ENCODE assay signal across 27 cellular contexts in the genomic region with DNA sequence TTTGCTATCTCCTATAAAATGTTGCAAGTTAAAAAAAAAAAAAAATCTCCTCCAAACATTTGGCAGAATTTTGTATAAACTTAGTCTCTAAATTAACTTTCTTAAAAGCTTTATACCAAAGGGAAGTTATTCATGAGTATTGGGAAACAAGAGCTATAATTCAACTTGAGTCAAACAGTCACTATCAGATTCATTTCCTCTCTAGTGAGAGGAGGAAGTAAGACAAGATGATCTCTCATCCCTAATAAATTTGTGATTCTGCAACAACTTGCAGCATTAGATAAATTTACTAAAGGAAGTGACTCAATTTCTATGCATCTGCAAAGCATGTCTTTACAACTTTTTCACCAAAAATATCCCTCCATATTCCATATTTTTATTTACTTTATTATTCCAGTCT.
DNase-seq lines count a peak whose midpoint lies in the region; ATAC-seq and TF ChIP-seq lines count a peak whose summit lies in the region.
"Had no signal": no experiment of that assay in that cellular context is flagged by ENCODE, and none has a peak within 500 bp of the region (broad histone marks: within the 10 kb centered on the region; RNA-seq: fewer than 3 reads in every experiment).

No MANE protein-coding gene starts in this region.

- no peaks in the 10 kb centered on the region for H3K36me3 ChIP-seq in A673 (ENCODE audit: insufficient read depth, low read length, poor library complexity, severe bottlenecking)
- H3K36me3 ChIP-seq in upper lobe of left lung = no peaks in the 10 kb centered on the region
- H3K36me3 ChIP-seq: left lung, ovary, right atrium auricular region, SJSA1 had no signal

- H3K4me1 ChIP-seq in A673 (ENCODE audit: insufficient read depth, low read length, poor library complexity, severe bottlenecking) (peaks cover 35% of the 10 kb centered on the region), upper lobe of left lung (no peaks in the 10 kb centered on the region)
- H3K4me1 ChIP-seq: left lung, SJSA1 had no signal

- BruUV-seq in A673 (replicated peaks; lab: Mats Ljungman, UMichigan) = no TSS peak

- TF ChIP-seq CTCF in A673 (conservative IDR thresholded peaks at IDR 0.05; ENCODE audit: low read depth, low read length) (no peak), choroid plexus epithelial cell (conservative IDR thresholded peaks at IDR 0.05; ENCODE audit: low read depth, low read length) (no peak), upper lobe of left lung (IDR thresholded peaks at IDR 0.05) (no peak)

- POLR2A ChIA-PET in A673 (lab: Charles Lee; ENCODE audit: low non-redundant PET) = no interaction called here

- no peak for TF ChIP-seq POLR2A in upper lobe of left lung (IDR thresholded peaks at IDR 0.05)

- peaks cover 2% of the 10 kb centered on the region for H3K27me3 ChIP-seq in A673 (replicated peaks; ENCODE audit: insufficient read depth, low read depth, low read length, poor library complexity)
- H3K27me3 ChIP-seq in upper lobe of left lung = no peaks in the 10 kb centered on the region
- H3K27me3 ChIP-seq: hepatocyte, left lung, ovary, right atrium auricular region, SJSA1 had no signal

- no peak overlapping the region for H3K4me3 ChIP-seq in A673 (ENCODE audit: low read depth, low read length, poor library complexity, severe bottlenecking)
- H3K4me3 ChIP-seq in choroid plexus epithelial cell (ENCODE audit: low read depth, low read length) = no peak overlapping the region
- H3K4me3 ChIP-seq in upper lobe of left lung = no peak overlapping the region
- H3K4me3 ChIP-seq: hepatocyte, left lung, ovary, right atrium auricular region, SJSA1 had no signal

- H3K27ac ChIP-seq in A673 (ENCODE audit: low read depth, low read length, poor library complexity, severe bottlenecking) (peak overlapping the region; percentile 52), upper lobe of left lung (no peak overlapping the region)
- H3K27ac ChIP-seq: hepatocyte, KMS-11, left lung, ovary, right atrium auricular region, SJSA1 had no signal

- in situ Hi-C loops in KBM-7 (cut with MboI; ENCODE audit: low pct_unique_long_range_greater_than_20kb, low sequenced_read_pairs) = no loop called here

- TF ChIP-seq EP300 in upper lobe of left lung (IDR thresholded peaks at IDR 0.05) = no peak

- no peak for ATAC-seq in sciatic nerve
- no peak for ATAC-seq in upper lobe of left lung (ENCODE audit: low FRiP score in 2 of 2)
- ATAC-seq: activated CD8-positive, alpha-beta memory T cell treated with anti-CD3 and anti-CD28 coated beads, Interleukin-2, amount 10 ng/mL, durations not matched to agents 7 days and 5 days; left lung; natural killer cell treated with Interleukin-12 subunit alpha and Interleukin-12 subunit beta and Interleukin-15 and Interleukin-18, amount 100 ng/mL, for 72 hours; stimulated activated memory B cell treated with anti-CD40 and anti-IgM and Interleukin-4, amounts not matched to agents 10 μg/mL and 1 μg/mL and 100 μg/mL, for 72 hours had no signal

- CTCF ChIA-PET in A673 (lab: Charles Lee) = no interaction called here

- DNase-seq in A673 (ENCODE audit: low spot score) (peak; percentile 87), MV-4-11 (lab: John Stamatoyannopoulos, UW) (peak; percentile 95), SIG-M5 (lab: John Stamatoyannopoulos, UW) (peak; percentile 27), choroid plexus epithelial cell (ENCODE audit: low read depth) (peak; percentile 28), sciatic nerve (ENCODE audit: low spot score) (no peak), NCI-H510A (lab: John Stamatoyannopoulos, UW) (no peak), upper lobe of left lung (no peak), KBM-7 (no peak)
- DNase-seq: activated CD4-positive, alpha-beta T cell treated with anti-CD3 and anti-CD28 coated beads, Interleukin-2, amount 10 ng/mL, durations not matched to agents 7 days and 5 days; activated CD8-positive, alpha-beta memory T cell treated with anti-CD3 and anti-CD28 coated beads, Interleukin-2, amount 10 ng/mL, durations not matched to agents 7 days and 5 days; activated naive CD4-positive, alpha-beta T cell treated with anti-CD3 and anti-CD28 coated beads, Interleukin-2, amount 10 ng/mL, durations not matched to agents 7 days and 5 days; aorta; foreskin melanocyte; NCI-H1092; NCI-H187 treated with DMSO at 0.1 percent for 48 hours; NCI-H2227 treated with DMSO at 0.1 percent for 48 hours; NCI-H748 treated with DMSO at 0.1 percent for 48 hours; ovary; stimulated activated CD4-positive, alpha-beta T cell treated with anti-CD3 and anti-CD28 coated beads, Interleukin-4, amount 100 ng/mL, for 1 hour; T-helper 2 cell had no signal

- intact Hi-C loops in A673 (cut with micrococcal nuclease; ENCODE audit: unreplicated experiment) (no loop called here), sciatic nerve (cut with DNase I) (loop anchor here (1.0 kb wide), 1 partner anchor 15 kb away; no protein-coding TSS in a partner anchor)

- H3K9me3 ChIP-seq in A673 (ENCODE audit: low read depth, low read length, poor library complexity, severe bottlenecking) (no peaks in the 10 kb centered on the region), upper lobe of left lung (no peaks in the 10 kb centered on the region)
- H3K9me3 ChIP-seq: left lung, ovary, right atrium auricular region, SJSA1 had no signal

Comparison
In these comparisons a context has a peak if more than half of its experiments do, and no peak if none do; other contexts are left out.
1. DNase-seq: peak in A673 (single experiment), MV-4-11 (single experiment), SIG-M5 (single experiment) and choroid plexus epithelial cell (single experiment); none in sciatic nerve (single experiment), NCI-H510A (single experiment), upper lobe of left lung (0 of 2) and KBM-7 (single experiment).